In the genomic region with DNA sequence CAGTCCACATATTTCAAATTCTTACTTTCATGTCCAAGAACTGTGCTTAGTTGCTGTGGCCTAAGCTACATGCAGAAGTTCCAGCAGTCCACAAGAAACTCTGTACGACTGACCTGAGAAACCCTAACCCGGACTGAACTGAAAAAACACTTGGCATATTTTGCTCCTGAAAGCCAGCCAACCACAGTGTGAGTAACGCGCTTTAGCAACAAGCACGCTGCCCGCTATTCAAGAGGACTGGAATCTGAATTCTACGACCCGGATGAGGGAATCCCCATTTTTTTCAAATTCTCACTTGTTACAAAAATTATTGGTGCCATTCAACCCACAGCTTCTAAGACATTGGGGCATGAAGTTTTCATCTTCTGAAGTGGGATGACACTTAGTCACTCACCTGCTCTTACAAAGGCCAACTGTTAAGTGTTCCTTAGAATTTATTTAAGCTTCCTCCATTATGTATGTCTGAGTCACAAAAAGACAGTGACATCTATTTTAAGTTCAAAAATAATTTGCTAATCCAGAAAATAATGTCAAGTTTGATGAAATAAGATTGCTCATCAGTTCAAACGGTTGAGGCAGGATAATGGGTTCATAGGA, we compare ENCODE assay signal across 15 cellular contexts.
DNase-seq lines count a peak whose midpoint lies in the region; ATAC-seq and TF ChIP-seq lines count a peak whose summit lies in the region.
"Had no signal": no experiment of that assay in that cellular context is flagged by ENCODE, and none has a peak within 500 bp of the region (broad histone marks: within the 10 kb centered on the region; RNA-seq: fewer than 3 reads in every experiment).

No MANE protein-coding gene starts in this region.

- no peak overlapping the region for H3K27ac ChIP-seq in foreskin keratinocyte
- H3K27ac ChIP-seq: KMS-11 had no signal

- no peak overlapping the region for H3K4me3 ChIP-seq in fibroblast of mammary gland (ENCODE audit: control insufficient read depth, low read depth, low read length)
- H3K4me3 ChIP-seq in retinal pigment epithelial cell (ENCODE audit: low read length) = no peak overlapping the region
- H3K4me3 ChIP-seq: HAP-1 had no signal

- peak; percentile 28 for DNase-seq in Daoy (ENCODE audit: low read depth)
- peak; percentile 24 for DNase-seq in amniotic epithelial cell (ENCODE audit: low read depth)
- peak; percentile 6 for DNase-seq in fibroblast of mammary gland (ENCODE audit: low read depth)
- peak; percentile 79 for DNase-seq in retinal pigment epithelial cell (ENCODE audit: low read depth)
- DNase-seq in NCI-H524 treated with DMSO at 0.1 percent for 48 hours (lab: John Stamatoyannopoulos, UW) = no peak
- DNase-seq in NCI-H1436 (lab: John Stamatoyannopoulos, UW) = no peak
- DNase-seq in foreskin keratinocyte = no peak
- DNase-seq: NCI-H1417; NCI-H2029 treated with DMSO at 0.1 percent for 48 hours; NCI-H526; NK-92 treated with Interleukin-12 subunit alpha and Interleukin-12 subunit beta, amount 100 ng/mL, for 24 hours; OCI-M1; RPMI8226 had no signal

- TF ChIP-seq CTCF in fibroblast of mammary gland (conservative IDR thresholded peaks at IDR 0.05; ENCODE audit: control insufficient read depth, insufficient read depth, low read depth, low read length) (no peak), retinal pigment epithelial cell (conservative IDR thresholded peaks at IDR 0.05; ENCODE audit: low read depth, low read length) (no peak), foreskin keratinocyte (conservative IDR thresholded peaks at IDR 0.05) (no peak)

- no peak for ATAC-seq in foreskin keratinocyte

- H3K4me1 ChIP-seq in foreskin keratinocyte = no peaks in the 10 kb centered on the region
- H3K4me1 ChIP-seq: HAP-1 had no signal

- no peaks in the 10 kb centered on the region for H3K27me3 ChIP-seq in foreskin keratinocyte

Comparison
In these comparisons a context has a peak if more than half of its experiments do, and no peak if none do; other contexts are left out.
1. DNase-seq: peak in Daoy (single experiment), amniotic epithelial cell (single experiment), fibroblast of mammary gland (single experiment) and retinal pigment epithelial cell (single experiment); none in NCI-H524 treated with DMSO at 0.1 percent for 48 hours (single experiment), NCI-H1436 (single experiment) and foreskin keratinocyte (0 of 2).